ENCODE assay signal across 9 cellular contexts in genomic region chr14:104678901-104679705, GRCh38. TPM values are rescaled to one million over a fixed set of nuclear protein-coding genes. Genes with fewer than 3 reads are reported as not detected.
DNase-seq lines count a peak whose midpoint lies in the region; ATAC-seq, FAIRE-seq and TF ChIP-seq lines count a peak whose summit lies in the region.
"Had no signal": no experiment of that assay in that cellular context is flagged by ENCODE, and none has a peak within 500 bp of the region (broad histone marks: within the 10 kb centered on the region; RNA-seq: fewer than 3 reads in every experiment).

No MANE protein-coding gene starts in this region.

- H3K36me3 ChIP-seq in Karpas-422 (ENCODE audit: insufficient read depth, low read length): no peaks in the 10 kb centered on the region
- H3K36me3 ChIP-seq in K562 (ENCODE audit: control insufficient read depth, insufficient read depth, low read length): no peaks in the 10 kb centered on the region
- peaks cover 0 to 3% of the 10 kb centered on the region in 2 experiments for H3K36me3 ChIP-seq in mesenchymal stem cell (ENCODE audit: control insufficient read depth in 1 of 2, insufficient read depth in 2 of 2, low read depth in 1 of 2, low read length in 2 of 2)

- FAIRE-seq in K562 (lab: Jason Lieb, UNC): no peak

- no peak overlapping the region for H3K9ac ChIP-seq in Karpas-422 (ENCODE audit: low read length)
- peak overlapping the region in 1 of 2 experiments; percentile 91; a peak in 2 of 4 replicates for H3K9ac ChIP-seq in K562 (ENCODE audit: insufficient read depth in 1 of 2, low read depth in 2 of 2, low read length in 2 of 2)
- peak overlapping the region; percentile 89 for H3K9ac ChIP-seq in mesenchymal stem cell (ENCODE audit: low read length)

- H3K27ac ChIP-seq in Karpas-422 (ENCODE audit: low read length): no peak overlapping the region
- peak overlapping the region; percentile 94 for H3K27ac ChIP-seq in K562 (ENCODE audit: extremely low read depth, low read depth, low read length)
- peak overlapping the region; percentile 72 for H3K27ac ChIP-seq in mesenchymal stem cell (ENCODE audit: low read length, poor library complexity, severe bottlenecking)
- H3K27ac ChIP-seq in substantia nigra (ENCODE audit: low read depth, low read length, poor library complexity, severe bottlenecking): peak overlapping the region; percentile 99

- WGBS in K562 (ENCODE audit: insufficient coverage, low coverage, missing lambda C conversion rate): 92% methylated on average over 15 of the region's 18 CpGs
- WGBS in mesenchymal stem cell: 89% methylated on average over 16 of the region's 18 CpGs

- H3K79me2 ChIP-seq in Karpas-422 (ENCODE audit: low read length) (no peaks in the 10 kb centered on the region), K562 (ENCODE audit: control insufficient read depth, insufficient read depth, low read length) (no peaks in the 10 kb centered on the region)

- peak overlapping the region; percentile 85 to 89 for H3K4ac ChIP-seq in mesenchymal stem cell (ENCODE audit: low read depth in 1 of 2, low read length in 2 of 2)

- no peak for ATAC-seq in K562
- no peak for ATAC-seq in HG03439 (IDR thresholded peaks at IDR 0.05; ENCODE audit: unreplicated experiment)

- H3K9me3 ChIP-seq in Karpas-422 (ENCODE audit: low read length): no peaks in the 10 kb centered on the region
- H3K9me3 ChIP-seq in K562 (replicated peaks; ENCODE audit: control insufficient read depth, insufficient read depth, low read depth, low read length): no peaks in the 10 kb centered on the region
- H3K9me3 ChIP-seq in mesenchymal stem cell (ENCODE audit: control insufficient read depth, low read length): no peaks in the 10 kb centered on the region

- DNase-seq in Karpas-422: no peak
- no peak for DNase-seq in K562 (ENCODE audit: extremely low read depth in 1 of 4, low spot score in 3 of 4)
- no peak for DNase-seq in mesenchymal stem cell
- DNase-seq in substantia nigra (lab: John Stamatoyannopoulos, UW): peak in 37 of 49 donors; percentile 33 to 88 (median 62)
- no peak for DNase-seq in NCI-H2081 treated with DMSO at 0.1 percent for 48 hours (lab: John Stamatoyannopoulos, UW)
- DNase-seq in dermis blood vessel endothelial cell: no peak
- DNase-seq in effector CD4-positive, alpha-beta T cell: no peak
- DNase-seq: natural killer cell had no signal

- in situ Hi-C loops in K562 (cut with MboI): no loop called here

- no TSS peak for BruUV-seq in K562 (replicated peaks; lab: Mats Ljungman, UMichigan)

- CTCF ChIA-PET in K562 (lab: Yijun Ruan, JAX; ENCODE audit: low intra/inter-chr PET ratio): no interaction called here

- no peak overlapping the region for H2AFZ ChIP-seq in Karpas-422 (ENCODE audit: low read length)
- H2AFZ ChIP-seq in K562 (ENCODE audit: low read depth, low read length): no peak overlapping the region; the same call in 1 of the 2 replicates
- no peak overlapping the region for H2AFZ ChIP-seq in mesenchymal stem cell (ENCODE audit: low read depth, low read length)

- TF ChIP-seq EP300 in K562 (IDR thresholded peaks at IDR 0.05; ENCODE audit: low read length): no peak

- H3K79me1 ChIP-seq in mesenchymal stem cell (replicated peaks; ENCODE audit: low read length, poor library complexity, severe bottlenecking): peaks cover 7% of the 10 kb centered on the region

- peak overlapping the region; percentile 91 to 99 for H3K18ac ChIP-seq in mesenchymal stem cell (ENCODE audit: low read depth in 1 of 2, low read length in 2 of 2)

- H4K20me1 ChIP-seq in Karpas-422 (ENCODE audit: insufficient read depth, low read depth, low read length): no peaks in the 10 kb centered on the region
- H4K20me1 ChIP-seq in K562 (replicated peaks; ENCODE audit: control insufficient read depth, insufficient read depth, low read length): no peaks in the 10 kb centered on the region

- TF ChIP-seq CTCF in K562 (IDR thresholded peaks at IDR 0.05 in 2 of 3, conservative IDR thresholded peaks at IDR 0.05 in 1 of 3; ENCODE audit: insufficient read depth in 2 of 3, low read depth in 1 of 3, low read length in 3 of 3): no peak

- peak overlapping the region; percentile 99 for H2BK15ac ChIP-seq in mesenchymal stem cell (ENCODE audit: low read depth, poor library complexity, severe bottlenecking)

- H3K4me3 ChIP-seq in Karpas-422 (ENCODE audit: low read length): no peak overlapping the region
- no peak overlapping the region for H3K4me3 ChIP-seq in K562
- H3K4me3 ChIP-seq in mesenchymal stem cell (ENCODE audit: insufficient read depth in 1 of 2, low read depth in 1 of 2, low read length in 2 of 2): no peak overlapping the region

- no peak for TF ChIP-seq RAD21 in K562 (CRISPR knock-in tag; conservative IDR thresholded peaks at IDR 0.05 in 1 of 2, IDR thresholded peaks at IDR 0.05 in 1 of 2)

- peak overlapping the region; percentile 98 for H4K91ac ChIP-seq in mesenchymal stem cell (ENCODE audit: low read length)

- intact Hi-C loops in K562 (cut with micrococcal nuclease): no loop called here

- no peak overlapping the region for H2BK5ac ChIP-seq in mesenchymal stem cell (ENCODE audit: low read depth, low read length, poor library complexity, severe bottlenecking)

- H2BK120ac ChIP-seq in mesenchymal stem cell (ENCODE audit: low read depth, low read length): peak overlapping the region; percentile 96

- no peaks in the 10 kb centered on the region for H3K9me2 ChIP-seq in Karpas-422 (replicated peaks; ENCODE audit: insufficient read depth, low read length)

- H2AK5ac ChIP-seq in mesenchymal stem cell (ENCODE audit: low read length, severe bottlenecking): peak overlapping the region; percentile 89

- TF ChIP-seq POLR2A in K562 (conservative IDR thresholded peaks at IDR 0.05): no peak

- H3K4me2 ChIP-seq in Karpas-422 (ENCODE audit: low read depth, low read length, poor library complexity, severe bottlenecking) (peak overlapping the region; percentile 84), K562 (ENCODE audit: insufficient read depth, low read length) (0 out of 2 replicates have a peak overlapping the region, but pooled peaks have one; percentile 71), mesenchymal stem cell (ENCODE audit: low read length, poor library complexity, severe bottlenecking) (no peak overlapping the region)

- H2BK12ac ChIP-seq in mesenchymal stem cell (ENCODE audit: low read length in 2 of 2): peak overlapping the region; percentile 55 to 93

- no peak overlapping the region for H3K23ac ChIP-seq in mesenchymal stem cell (ENCODE audit: low read length in 2 of 2)

- peak overlapping the region; percentile 97 for H4K8ac ChIP-seq in mesenchymal stem cell (ENCODE audit: low read length)

- H3K9me1 ChIP-seq in K562 (ENCODE audit: control insufficient read depth, insufficient read depth, low read length): no peaks in the 10 kb centered on the region

- POLR2A ChIA-PET in K562 (lab: Yijun Ruan, JAX): interaction anchor here (2.9 kb wide), 1 partner anchor 8 kb away, joined by 12 read pairs; no protein-coding TSS in a partner anchor

- H3K4me1 ChIP-seq in Karpas-422 (ENCODE audit: low read length) (peaks cover 31% of the 10 kb centered on the region), K562 (replicated peaks in 1 of 2; ENCODE audit: control insufficient read depth in 2 of 2, insufficient read depth in 2 of 2, low read length in 2 of 2) (peaks cover 34 to 66% of the 10 kb centered on the region in 2 experiments), mesenchymal stem cell (ENCODE audit: control insufficient read depth, insufficient read depth, low read depth, low read length) (peaks cover 63% of the 10 kb centered on the region)

- peak overlapping the region in 1 of 2 experiments; percentile 89 for H3K14ac ChIP-seq in mesenchymal stem cell (ENCODE audit: low read length in 2 of 2)

- no peaks in the 10 kb centered on the region; the same call in 1 of the 2 replicates for H3K27me3 ChIP-seq in Karpas-422 (ENCODE audit: low read length)
- H3K27me3 ChIP-seq in K562 (ENCODE audit: control insufficient read depth in 2 of 2, insufficient read depth in 2 of 2, low read length in 2 of 2): no peaks in the 10 kb centered on the region
- no peaks in the 10 kb centered on the region for H3K27me3 ChIP-seq in mesenchymal stem cell (ENCODE audit: control insufficient read depth in 1 of 2, insufficient read depth in 1 of 2, low read length in 2 of 2)

RNA-seq across cellular contexts. Expression of gene INF2, which starts 10.3 kb away (rescaled TPM):
- total RNA-seq in Karpas-422 (2014; rRNA removed; shearing (Covaris generic); ENCODE audit: low replicate concordance): 2.3 and 4.4 TPM in 2 replicates
- total RNA-seq in K562 (2011; cell fraction: chromatin; rRNA removed; ENCODE audit: low replicate concordance): 30.6 and 91.0 TPM in 2 replicates
- total RNA-seq in K562 (2011; cell fraction: nucleolus; rRNA removed): 44.5 and 47.5 TPM in 2 replicates
- total RNA-seq in K562 (2011; cell fraction: nucleoplasm; rRNA removed): 33.6 and 37.9 TPM in 2 replicates
- total RNA-seq in K562 (2014; rRNA removed) (24.9 and 28.8 TPM in 2 replicates), K562 (2014; rRNA removed; fragmentation: Illumina TruSeq; extraction: Trizol) (2.8 and 4.4 TPM in 2 replicates), K562 (2015; rRNA removed; fragmentation: Illumina TruSeq; extraction: Trizol) (7.8 and 8.7 TPM in 2 replicates), K562 (2021) (30.7 and 31.3 TPM in 2 replicates), dermis blood vessel endothelial cell (53.6 and 126 TPM in 2 replicates)
- polyA plus RNA-seq in K562 (2011; rRNA removed) (8.3 and 13.8 TPM in 2 replicates), K562 (2014; fragmentation: Illumina TruSeq; extraction: Trizol) (7.2 and 12.4 TPM in 2 replicates), K562 (2014; fragmentation: Nextera tagmentation; extraction: Ambion mirVana) (1 to 10 TPM in 1 of 2 experiments, under 1 TPM in 1; 0.56 to 1.4 TPM), K562 (2014; rRNA removed) (26.2 and 28.2 TPM in 2 replicates)
- polyA plus RNA-seq in K562 (2011; cell fraction: cytosol; rRNA removed): 13.6 and 29.1 TPM in 2 replicates
- 35.1 and 63.6 TPM in 2 replicates for polyA plus RNA-seq in K562 (2011; cell fraction: nucleus; rRNA removed)
- polyA plus RNA-seq in K562 (2012): 15.0 and 19.9 TPM in 2 replicates
- polyA minus RNA-seq in K562 (2011; rRNA and poly(A)+ RNA removed): 3.5 and 6.1 TPM in 2 replicates
- 8.0 and 13.7 TPM in 2 replicates for polyA minus RNA-seq in K562 (2011; cell fraction: cytosol; rRNA and poly(A)+ RNA removed)
- 9.4 and 12.0 TPM in 2 replicates for polyA minus RNA-seq in K562 (2011; cell fraction: nucleus; rRNA and poly(A)+ RNA removed)
- 59.1 TPM for polyA plus RNA-seq in mesenchymal stem cell (2013, experiment 1 of 2)
- polyA plus RNA-seq in mesenchymal stem cell (2013, experiment 2 of 2): 55.9 TPM

RNA-seq across cellular contexts. Expression of gene ADSS1, which starts 44.9 kb away (rescaled TPM):
- 2.8 and 5.3 TPM in 2 replicates for total RNA-seq in Karpas-422 (2014; rRNA removed; shearing (Covaris generic); ENCODE audit: low replicate concordance)
- total RNA-seq in K562 (2011; cell fraction: chromatin; rRNA removed; ENCODE audit: low replicate concordance): 17.1 and 35.0 TPM in 2 replicates
- total RNA-seq in K562 (2011; cell fraction: nucleolus; rRNA removed): 12.5 and 17.5 TPM in 2 replicates
- 16.8 and 20.0 TPM in 2 replicates for total RNA-seq in K562 (2011; cell fraction: nucleoplasm; rRNA removed)
- total RNA-seq in K562 (2014; rRNA removed) (4.4 and 5.9 TPM in 2 replicates), K562 (2014; rRNA removed; fragmentation: Illumina TruSeq; extraction: Trizol) (2.0 and 2.2 TPM in 2 replicates), K562 (2015; rRNA removed; fragmentation: Illumina TruSeq; extraction: Trizol) (3.5 and 3.6 TPM in 2 replicates), K562 (2021) (4.2 and 4.9 TPM in 2 replicates), dermis blood vessel endothelial cell (0.98 and 2.2 TPM in 2 replicates)
- polyA plus RNA-seq in K562 (2011; rRNA removed) (4.2 and 5.2 TPM in 2 replicates), K562 (2014; fragmentation: Illumina TruSeq; extraction: Trizol) (3.9 and 4.3 TPM in 2 replicates), K562 (2014; fragmentation: Nextera tagmentation; extraction: Ambion mirVana) (under 1 TPM; 0.53 to 0.74 TPM), K562 (2014; rRNA removed) (3.6 and 5.3 TPM in 2 replicates)
- polyA plus RNA-seq in K562 (2011; cell fraction: cytosol; rRNA removed): 2.7 and 4.0 TPM in 2 replicates
- 39.1 and 54.9 TPM in 2 replicates for polyA plus RNA-seq in K562 (2011; cell fraction: nucleus; rRNA removed)
- polyA plus RNA-seq in K562 (2012): 6.0 and 16.4 TPM in 2 replicates
- 2.6 and 2.7 TPM in 2 replicates for polyA minus RNA-seq in K562 (2011; rRNA and poly(A)+ RNA removed)
- polyA minus RNA-seq in K562 (2011; cell fraction: cytosol; rRNA and poly(A)+ RNA removed): 1.3 and 1.6 TPM in 2 replicates
- polyA minus RNA-seq in K562 (2011; cell fraction: nucleus; rRNA and poly(A)+ RNA removed): 6.4 and 9.8 TPM in 2 replicates
- 5.2 TPM for polyA plus RNA-seq in mesenchymal stem cell (2013, experiment 1 of 2)
- polyA plus RNA-seq in mesenchymal stem cell (2013, experiment 2 of 2): 4.8 TPM

Comparison
In these comparisons a context has a peak if more than half of its experiments do, and no peak if none do; other contexts are left out.
1. DNase-seq: peak in substantia nigra (37 of 49); none in Karpas-422 (single experiment), K562 (0 of 4), mesenchymal stem cell (single experiment), NCI-H2081 treated with DMSO at 0.1 percent for 48 hours (single experiment), dermis blood vessel endothelial cell (single experiment) and effector CD4-positive, alpha-beta T cell (single experiment).